ENCODE assay signal across 9 cellular contexts in the genomic region with DNA sequence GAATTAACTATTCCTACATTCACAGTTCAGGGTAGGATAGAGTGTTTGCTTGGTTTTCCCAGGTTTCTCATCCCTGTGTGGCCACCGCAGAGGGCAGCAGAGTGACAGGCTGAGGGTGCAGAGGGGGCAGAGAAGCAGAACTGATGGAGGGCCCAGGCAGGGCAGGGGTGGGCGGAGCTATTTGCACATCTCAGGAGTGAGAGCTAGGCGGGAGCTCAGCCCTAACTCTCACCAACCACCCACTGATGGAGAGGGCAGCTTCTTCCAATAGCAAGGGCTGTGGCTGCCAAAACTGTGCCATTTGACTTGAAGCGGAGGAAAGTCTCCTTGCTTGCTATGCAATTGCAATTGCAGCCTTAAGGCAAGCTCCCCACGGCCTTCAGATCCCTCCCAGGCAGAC. TPM values are rescaled to one million over a fixed set of nuclear protein-coding genes. Genes with fewer than 3 reads are reported as not detected.
DNase-seq lines count a peak whose midpoint lies in the region; ATAC-seq, FAIRE-seq and TF ChIP-seq lines count a peak whose summit lies in the region.
"Had no signal": no experiment of that assay in that cellular context is flagged by ENCODE, and none has a peak within 500 bp of the region (broad histone marks: within the 10 kb centered on the region; RNA-seq: fewer than 3 reads in every experiment).

No MANE protein-coding gene starts in this region.

- no peak for TF ChIP-seq CTCF in K562 (IDR thresholded peaks at IDR 0.05 in 2 of 3, conservative IDR thresholded peaks at IDR 0.05 in 1 of 3; ENCODE audit: insufficient read depth in 2 of 3, low read depth in 1 of 3, low read length in 3 of 3)

- H3K9ac ChIP-seq in K562 (ENCODE audit: insufficient read depth in 1 of 2, low read depth in 2 of 2, low read length in 2 of 2): no peak overlapping the region

- no peaks in the 10 kb centered on the region for H4K20me1 ChIP-seq in K562 (replicated peaks; ENCODE audit: control insufficient read depth, insufficient read depth, low read length)

- no peaks in the 10 kb centered on the region for H3K9me1 ChIP-seq in K562 (ENCODE audit: control insufficient read depth, insufficient read depth, low read length)

- CTCF ChIA-PET in activated CD4-positive, alpha-beta T cell treated with anti-CD3 and anti-CD28 coated beads for 36 hours (lab: Charles Lee): interaction anchor here (0.7 to 2.4 kb wide), 7 partner anchors 8 to 257 kb away, joined by 3 to 6 read pairs (median 3); no protein-coding TSS in a partner anchor
- CTCF ChIA-PET in activated CD4-positive, alpha-beta T cell treated with anti-CD3 and anti-CD28 coated beads, Interleukin-2, amount 10 ng/mL, durations not matched to agents 7 days and 5 days (lab: Charles Lee): interaction anchor here (0.6 to 3.2 kb wide), 9 partner anchors 9 to 212 kb away, joined by 3 to 12 read pairs (median 3); a partner anchor contains a TSS
- CTCF ChIA-PET in K562 (lab: Yijun Ruan, JAX; ENCODE audit: low intra/inter-chr PET ratio): no interaction called here

- peaks cover 6% of the 10 kb centered on the region for H3K36me3 Mint-ChIP-seq in activated CD4-positive, alpha-beta T cell treated with anti-CD3 and anti-CD28 coated beads for 36 hours (ENCODE audit: low read depth)
- H3K36me3 Mint-ChIP-seq in activated CD4-positive, alpha-beta T cell treated with anti-CD3 and anti-CD28 coated beads, Interleukin-2, amount 10 ng/mL, durations not matched to agents 7 days and 5 days (ENCODE audit: low read depth): peaks cover 28% of the 10 kb centered on the region
- no peaks in the 10 kb centered on the region for H3K36me3 Mint-ChIP-seq in stimulated activated effector memory CD8-positive, alpha-beta T cell treated with anti-CD3 and anti-CD28 coated beads, Interleukin-12 subunit alpha, Interleukin-12 subunit beta, amount 100 ng/mL, for 72 hours

- no peak for TF ChIP-seq POLR2A in K562 (conservative IDR thresholded peaks at IDR 0.05)

- no TSS peak for BruUV-seq in K562 (replicated peaks; lab: Mats Ljungman, UMichigan)

- peak; percentile 50 for ATAC-seq in activated CD4-positive, alpha-beta T cell treated with anti-CD3 and anti-CD28 coated beads for 36 hours
- ATAC-seq in K562 (peak; percentile 60), GM19023 (IDR thresholded peaks at IDR 0.05; ENCODE audit: unreplicated experiment) (no peak), GM21528 (IDR thresholded peaks at IDR 0.05; ENCODE audit: low FRiP score, unreplicated experiment) (no peak)
- peak; percentile 63 for ATAC-seq in stimulated activated effector memory CD8-positive, alpha-beta T cell treated with anti-CD3 and anti-CD28 coated beads, Interleukin-12 subunit alpha, Interleukin-12 subunit beta, amount 100 ng/mL, for 72 hours

- H3K9me3 Mint-ChIP-seq in activated CD4-positive, alpha-beta T cell treated with anti-CD3 and anti-CD28 coated beads for 36 hours (ENCODE audit: low read depth): no peaks in the 10 kb centered on the region
- H3K9me3 Mint-ChIP-seq in activated CD4-positive, alpha-beta T cell treated with anti-CD3 and anti-CD28 coated beads, Interleukin-2, amount 10 ng/mL, durations not matched to agents 7 days and 5 days: no peaks in the 10 kb centered on the region
- no peaks in the 10 kb centered on the region for H3K9me3 Mint-ChIP-seq in stimulated activated effector memory CD8-positive, alpha-beta T cell treated with anti-CD3 and anti-CD28 coated beads, Interleukin-12 subunit alpha, Interleukin-12 subunit beta, amount 100 ng/mL, for 72 hours

- no peak overlapping the region for H3K4me3 ChIP-seq in K562

- no peak for TF ChIP-seq RAD21 in K562 (CRISPR knock-in tag; conservative IDR thresholded peaks at IDR 0.05 in 1 of 2, IDR thresholded peaks at IDR 0.05 in 1 of 2)

- H3K4me2 ChIP-seq in K562 (ENCODE audit: insufficient read depth, low read length): no peak overlapping the region

- H3K27ac ChIP-seq in K562 (ENCODE audit: extremely low read depth, low read depth, low read length): no peak overlapping the region
- H3K27ac ChIP-seq: C4-2B had no signal

- WGBS in K562 (ENCODE audit: insufficient coverage, low coverage, missing lambda C conversion rate): 9% methylated on average over 5 of the region's 5 CpGs

- DNase-seq in activated CD4-positive, alpha-beta T cell treated with anti-CD3 and anti-CD28 coated beads for 36 hours: peak; percentile 40
- no peak for DNase-seq in activated CD4-positive, alpha-beta T cell treated with anti-CD3 and anti-CD28 coated beads, Interleukin-2, amount 10 ng/mL, durations not matched to agents 7 days and 5 days
- peak; percentile 54 for DNase-seq in KBM-7
- no peak for DNase-seq in K562 (ENCODE audit: extremely low read depth in 1 of 4, low spot score in 3 of 4)
- DNase-seq in stimulated activated effector memory CD8-positive, alpha-beta T cell treated with anti-CD3 and anti-CD28 coated beads, Interleukin-12 subunit alpha, Interleukin-12 subunit beta, amount 100 ng/mL, for 72 hours (ENCODE audit: low spot score in 2 of 2): no peak
- DNase-seq in HCEC 1CT: no peak

- no peaks in the 10 kb centered on the region for H3K9me3 ChIP-seq in K562 (replicated peaks; ENCODE audit: control insufficient read depth, insufficient read depth, low read depth, low read length)

- H3K36me3 ChIP-seq in K562 (ENCODE audit: control insufficient read depth, insufficient read depth, low read length): no peaks in the 10 kb centered on the region

- no peaks in the 10 kb centered on the region for H3K79me2 ChIP-seq in K562 (ENCODE audit: control insufficient read depth, insufficient read depth, low read length)

- intact Hi-C loops in activated CD4-positive, alpha-beta T cell treated with anti-CD3 and anti-CD28 coated beads for 36 hours (cut with DNase I, micrococcal nuclease): no loop called here
- intact Hi-C loops in K562 (cut with micrococcal nuclease): no loop called here

- H3K27me3 ChIP-seq in K562 (ENCODE audit: control insufficient read depth in 2 of 2, insufficient read depth in 2 of 2, low read length in 2 of 2): peaks cover 0 to 5% of the 10 kb centered on the region in 2 experiments; a peak in 1 of 5 replicates

- no peaks in the 10 kb centered on the region for H3K27me3 Mint-ChIP-seq in activated CD4-positive, alpha-beta T cell treated with anti-CD3 and anti-CD28 coated beads for 36 hours
- H3K27me3 Mint-ChIP-seq in activated CD4-positive, alpha-beta T cell treated with anti-CD3 and anti-CD28 coated beads, Interleukin-2, amount 10 ng/mL, durations not matched to agents 7 days and 5 days: no peaks in the 10 kb centered on the region

- in situ Hi-C loops in KBM-7 (cut with MboI; ENCODE audit: low pct_unique_long_range_greater_than_20kb, low sequenced_read_pairs): no loop called here
- in situ Hi-C loops in K562 (cut with MboI): no loop called here

- H3K4me1 Mint-ChIP-seq in activated CD4-positive, alpha-beta T cell treated with anti-CD3 and anti-CD28 coated beads for 36 hours: peaks cover 14% of the 10 kb centered on the region
- H3K4me1 Mint-ChIP-seq in activated CD4-positive, alpha-beta T cell treated with anti-CD3 and anti-CD28 coated beads, Interleukin-2, amount 10 ng/mL, durations not matched to agents 7 days and 5 days: peaks cover 30% of the 10 kb centered on the region
- peaks cover 23% of the 10 kb centered on the region for H3K4me1 Mint-ChIP-seq in stimulated activated effector memory CD8-positive, alpha-beta T cell treated with anti-CD3 and anti-CD28 coated beads, Interleukin-12 subunit alpha, Interleukin-12 subunit beta, amount 100 ng/mL, for 72 hours

- no peak overlapping the region for H3K4me3 Mint-ChIP-seq in activated CD4-positive, alpha-beta T cell treated with anti-CD3 and anti-CD28 coated beads for 36 hours
- no peak overlapping the region for H3K4me3 Mint-ChIP-seq in activated CD4-positive, alpha-beta T cell treated with anti-CD3 and anti-CD28 coated beads, Interleukin-2, amount 10 ng/mL, durations not matched to agents 7 days and 5 days
- H3K4me3 Mint-ChIP-seq in stimulated activated effector memory CD8-positive, alpha-beta T cell treated with anti-CD3 and anti-CD28 coated beads, Interleukin-12 subunit alpha, Interleukin-12 subunit beta, amount 100 ng/mL, for 72 hours: no peak overlapping the region

- FAIRE-seq in K562 (lab: Jason Lieb, UNC): no peak

- no peaks in the 10 kb centered on the region for H3K4me1 ChIP-seq in K562 (replicated peaks in 1 of 2; ENCODE audit: control insufficient read depth in 2 of 2, insufficient read depth in 2 of 2, low read length in 2 of 2)

- POLR2A ChIA-PET in activated CD4-positive, alpha-beta T cell treated with anti-CD3 and anti-CD28 coated beads for 36 hours (lab: Charles Lee): interaction anchor here (0.5 kb wide), 1 partner anchor 1746 kb away, joined by 4 read pairs; no protein-coding TSS in a partner anchor
- POLR2A ChIA-PET in activated CD4-positive, alpha-beta T cell treated with anti-CD3 and anti-CD28 coated beads, Interleukin-2, amount 10 ng/mL, durations not matched to agents 7 days and 5 days (lab: Charles Lee): no interaction called here
- POLR2A ChIA-PET in K562 (lab: Yijun Ruan, JAX): interaction anchor here (0.6 to 1.2 kb wide), 2 partner anchors 8 to 14 kb away, joined by 3 read pairs; no protein-coding TSS in a partner anchor

- H3K27ac Mint-ChIP-seq in activated CD4-positive, alpha-beta T cell treated with anti-CD3 and anti-CD28 coated beads for 36 hours: no peak overlapping the region
- H3K27ac Mint-ChIP-seq in activated CD4-positive, alpha-beta T cell treated with anti-CD3 and anti-CD28 coated beads, Interleukin-2, amount 10 ng/mL, durations not matched to agents 7 days and 5 days: no peak overlapping the region
- peak overlapping the region; percentile 70 for H3K27ac Mint-ChIP-seq in stimulated activated effector memory CD8-positive, alpha-beta T cell treated with anti-CD3 and anti-CD28 coated beads, Interleukin-12 subunit alpha, Interleukin-12 subunit beta, amount 100 ng/mL, for 72 hours

- no peak overlapping the region for H2AFZ ChIP-seq in K562 (ENCODE audit: low read depth, low read length)

- TF ChIP-seq EP300 in K562 (IDR thresholded peaks at IDR 0.05; ENCODE audit: low read length): no peak

RNA-seq across cellular contexts. Expression of a gene that starts 12.0 kb away (rescaled TPM):
- 100 to 1,000 TPM; 174 to 190 TPM for total RNA-seq in activated CD4-positive, alpha-beta T cell treated with anti-CD3 and anti-CD28 coated beads for 36 hours
- 10 to 100 TPM; 90.8 to 90.9 TPM for total RNA-seq in activated CD4-positive, alpha-beta T cell treated with anti-CD3 and anti-CD28 coated beads, Interleukin-2, amount 10 ng/mL, durations not matched to agents 7 days and 5 days
- total RNA-seq in K562 (2011; cell fraction: chromatin; rRNA removed; ENCODE audit: low replicate concordance): 52.8 and 147 TPM in 2 replicates
- 22.5 and 30.5 TPM in 2 replicates for total RNA-seq in K562 (2011; cell fraction: nucleolus; rRNA removed)
- 54.0 and 61.3 TPM in 2 replicates for total RNA-seq in K562 (2011; cell fraction: nucleoplasm; rRNA removed)
- total RNA-seq in K562 (2014; rRNA removed) (74.3 and 93.2 TPM in 2 replicates), K562 (2014; rRNA removed; fragmentation: Illumina TruSeq; extraction: Trizol) (150 and 171 TPM in 2 replicates), K562 (2015; rRNA removed; fragmentation: Illumina TruSeq; extraction: Trizol) (106 and 116 TPM in 2 replicates), K562 (2021) (92.7 and 95.3 TPM in 2 replicates)
- polyA plus RNA-seq in K562 (2011; rRNA removed) (230 and 239 TPM in 2 replicates), K562 (2014; fragmentation: Illumina TruSeq; extraction: Trizol) (141 and 167 TPM in 2 replicates), K562 (2014; fragmentation: Nextera tagmentation; extraction: Ambion mirVana) (10 to 100 TPM; 91.5 to 95.0 TPM), K562 (2014; rRNA removed) (89.7 and 98.0 TPM in 2 replicates)
- polyA plus RNA-seq in K562 (2011; cell fraction: cytosol; rRNA removed): 43.0 and 108 TPM in 2 replicates
- polyA plus RNA-seq in K562 (2011; cell fraction: nucleus; rRNA removed): 39.8 and 79.6 TPM in 2 replicates
- 91.7 and 100 TPM in 2 replicates for polyA plus RNA-seq in K562 (2012)
- 346 and 409 TPM in 2 replicates for polyA minus RNA-seq in K562 (2011; rRNA and poly(A)+ RNA removed)
- polyA minus RNA-seq in K562 (2011; cell fraction: cytosol; rRNA and poly(A)+ RNA removed): 60.3 and 90.3 TPM in 2 replicates
- 34.6 and 73.8 TPM in 2 replicates for polyA minus RNA-seq in K562 (2011; cell fraction: nucleus; rRNA and poly(A)+ RNA removed)

Comparison
In these comparisons a context has a peak if more than half of its experiments do, and no peak if none do; other contexts are left out.
1. DNase-seq: peak in activated CD4-positive, alpha-beta T cell treated with anti-CD3 and anti-CD28 coated beads for 36 hours (single experiment) and KBM-7 (single experiment); none in activated CD4-positive, alpha-beta T cell treated with anti-CD3 and anti-CD28 coated beads, Interleukin-2, amount 10 ng/mL, durations not matched to agents 7 days and 5 days (single experiment), K562 (0 of 4), stimulated activated effector memory CD8-positive, alpha-beta T cell treated with anti-CD3 and anti-CD28 coated beads, Interleukin-12 subunit alpha, Interleukin-12 subunit beta, amount 100 ng/mL, for 72 hours (0 of 2) and HCEC 1CT (single experiment).
2. ATAC-seq: peak in activated CD4-positive, alpha-beta T cell treated with anti-CD3 and anti-CD28 coated beads for 36 hours (single experiment), K562 (single experiment) and stimulated activated effector memory CD8-positive, alpha-beta T cell treated with anti-CD3 and anti-CD28 coated beads, Interleukin-12 subunit alpha, Interleukin-12 subunit beta, amount 100 ng/mL, for 72 hours (single experiment); none in GM19023 (single experiment) and GM21528 (single experiment).